In the genomic region with DNA sequence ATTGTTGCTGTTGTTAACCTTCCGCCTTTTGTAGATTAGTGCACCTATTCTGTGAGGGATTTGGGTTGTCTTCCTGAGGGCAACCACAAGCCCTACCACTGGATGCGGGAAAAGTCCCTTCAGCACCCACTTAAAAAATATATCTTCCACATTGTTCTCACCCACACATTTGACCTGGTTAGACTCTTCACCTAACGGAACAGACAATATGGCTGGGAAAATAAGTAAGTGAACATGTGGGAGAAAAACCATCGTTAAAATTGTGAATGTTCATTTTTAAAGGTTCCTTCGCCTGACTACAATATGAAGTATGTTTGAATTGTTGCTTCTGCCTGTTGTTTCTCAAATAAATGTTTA, we compare ENCODE assay signal across 11 cellular contexts.
DNase-seq lines count a peak whose midpoint lies in the region; ATAC-seq and TF ChIP-seq lines count a peak whose summit lies in the region.
"Had no signal": no experiment of that assay in that cellular context is flagged by ENCODE, and none has a peak within 500 bp of the region (broad histone marks: within the 10 kb centered on the region; RNA-seq: fewer than 3 reads in every experiment).

No MANE protein-coding gene starts in this region.

- no peak for TF ChIP-seq POLR2A in suprapubic skin (IDR thresholded peaks at IDR 0.05)

- H3K4me1 ChIP-seq in OCI-LY3 (ENCODE audit: low read length): peaks cover 47% of the 10 kb centered on the region
- H3K4me1 ChIP-seq in suprapubic skin: no peaks in the 10 kb centered on the region

- peaks cover 8 to 9% of the 10 kb centered on the region in 2 donors for H3K4me1 Mint-ChIP-seq in natural killer cell

- intact Hi-C loops in natural killer cell (cut with micrococcal nuclease): loop anchor here (1.0 kb wide), 1 partner anchor 113 kb away; no protein-coding TSS in a partner anchor
- intact Hi-C loops in posterior vena cava (cut with DNase I): loop anchor here (2.0 to 10.0 kb wide), 3 partner anchors 80 to 114 kb away; partner anchors contain the start of gene DTX4 (in 1 of the 2)

- no peaks in the 10 kb centered on the region for H3K9me3 ChIP-seq in OCI-LY3 (ENCODE audit: insufficient read depth, low read length)
- H3K9me3 ChIP-seq in suprapubic skin: no peaks in the 10 kb centered on the region
- H3K9me3 ChIP-seq: mucosa of descending colon had no signal

- H3K27me3 ChIP-seq in OCI-LY3 (ENCODE audit: low read depth, low read length) (peaks cover 17% of the 10 kb centered on the region), suprapubic skin (no peaks in the 10 kb centered on the region)

- H3K27ac ChIP-seq in OCI-LY3 (ENCODE audit: low read length) (peak overlapping the region; percentile 61), suprapubic skin (no peak overlapping the region)

- no peak for DNase-seq in natural killer cell
- no peak for DNase-seq in NCI-H1694 treated with DMSO at 0.1 percent for 48 hours (lab: John Stamatoyannopoulos, UW)
- no peak for DNase-seq in posterior vena cava (ENCODE audit: low spot score)
- DNase-seq in suprapubic skin (ENCODE audit: low spot score in 2 of 2): no peak
- no peak for DNase-seq in NCI-H524 (lab: John Stamatoyannopoulos, UW)
- DNase-seq: T1000 had no signal

- TF ChIP-seq EP300 in suprapubic skin (IDR thresholded peaks at IDR 0.05): no peak

- H3K9ac ChIP-seq in OCI-LY3 (ENCODE audit: low read length): peak overlapping the region; percentile 54

- H3K4me3 ChIP-seq in OCI-LY3 (ENCODE audit: low read length) (peak overlapping the region; percentile 75), suprapubic skin (no peak overlapping the region)
- H3K4me3 ChIP-seq: mucosa of descending colon had no signal

- H2AFZ ChIP-seq in OCI-LY3 (ENCODE audit: low read depth, low read length): peak overlapping the region; percentile 93

- H3K36me3 ChIP-seq in OCI-LY3 (replicated peaks; ENCODE audit: low read depth, low read length): no peaks in the 10 kb centered on the region
- H3K36me3 ChIP-seq in suprapubic skin: no peaks in the 10 kb centered on the region

- no peak for TF ChIP-seq CTCF in OCI-LY3 (IDR thresholded peaks at IDR 0.05; ENCODE audit: low read depth, low read length)
- TF ChIP-seq CTCF in natural killer cell (IDR thresholded peaks at IDR 0.05): no peak
- no peak for TF ChIP-seq CTCF in suprapubic skin (IDR thresholded peaks at IDR 0.05)

- no peaks in the 10 kb centered on the region for H4K20me1 ChIP-seq in OCI-LY3 (ENCODE audit: insufficient read depth, low read length)

- H3K9me3 Mint-ChIP-seq in natural killer cell: no peaks in the 10 kb centered on the region
- H3K9me3 Mint-ChIP-seq: CD8-positive, alpha-beta memory T cell had no signal

- ATAC-seq in GM18511 (IDR thresholded peaks at IDR 0.05; ENCODE audit: unreplicated experiment) (peak; percentile 2), HG02759 (IDR thresholded peaks at IDR 0.05; ENCODE audit: unreplicated experiment) (peak; percentile 21), natural killer cell (no peak)

- H3K79me2 ChIP-seq in OCI-LY3 (ENCODE audit: low read length): no peaks in the 10 kb centered on the region

- no peaks in the 10 kb centered on the region for H3K36me3 Mint-ChIP-seq in natural killer cell
- H3K36me3 Mint-ChIP-seq: CD8-positive, alpha-beta memory T cell had no signal

- peak overlapping the region; percentile 84 for H3K4me2 ChIP-seq in OCI-LY3 (ENCODE audit: low read length)

- H3K27ac Mint-ChIP-seq in natural killer cell: peak overlapping the region in 1 of 2 donors; percentile 63

- peaks cover 18 to 21% of the 10 kb centered on the region in 2 donors for H3K27me3 Mint-ChIP-seq in natural killer cell (ENCODE audit: low read depth in 2 of 2)

- H3K4me3 Mint-ChIP-seq in natural killer cell: peak overlapping the region; percentile 75

- WGBS in suprapubic skin: 47% methylated on average over 5 of the region's 5 CpGs

Comparison
In these comparisons a context has a peak if more than half of its experiments do, and no peak if none do; other contexts are left out.
1. ATAC-seq: peak in GM18511 (single experiment) and HG02759 (single experiment); none in natural killer cell (0 of 3).